ENCODE assay signal across 8 cellular contexts in the genomic region with DNA sequence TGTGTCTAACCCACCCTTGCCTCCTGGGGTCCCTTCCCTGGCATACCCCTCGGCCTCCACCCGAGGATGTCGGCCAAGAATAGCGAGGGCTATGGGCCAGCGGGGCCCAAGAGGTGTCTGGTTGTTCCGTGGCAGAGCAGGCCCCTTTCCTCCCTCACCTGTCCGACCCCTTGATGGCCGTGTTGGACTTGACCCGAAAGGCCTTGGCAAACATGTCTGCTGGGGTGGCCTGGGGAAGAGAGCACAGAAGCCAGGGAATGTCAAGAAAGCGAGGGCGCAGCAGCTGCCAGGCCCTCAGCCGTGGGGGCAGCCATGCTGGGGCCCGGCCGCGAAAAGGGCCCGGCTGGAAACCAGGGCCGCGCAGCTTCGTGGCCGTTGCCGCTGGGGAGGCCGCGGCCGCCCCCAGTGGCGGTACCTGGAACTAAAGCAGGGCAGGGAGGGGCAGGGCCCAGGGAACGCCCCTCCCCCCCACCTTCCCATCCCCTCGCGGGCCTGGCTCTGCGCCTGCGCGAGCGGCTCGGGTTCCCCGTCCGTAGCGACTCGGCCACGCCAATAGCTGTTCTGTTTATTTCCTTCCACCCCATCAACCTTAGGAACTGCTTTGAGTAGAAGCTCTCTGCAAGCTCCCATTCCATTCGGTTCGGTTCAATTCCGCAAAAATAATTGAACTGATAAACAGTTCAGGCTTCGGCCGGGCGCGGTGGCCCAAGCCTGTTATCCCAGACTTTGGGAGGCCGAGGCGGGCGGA. TPM values are rescaled to one million over a fixed set of nuclear protein-coding genes. Genes with fewer than 3 reads are reported as not detected.
DNase-seq lines count a peak whose midpoint lies in the region; ATAC-seq and TF ChIP-seq lines count a peak whose summit lies in the region.

A gene with protein sequence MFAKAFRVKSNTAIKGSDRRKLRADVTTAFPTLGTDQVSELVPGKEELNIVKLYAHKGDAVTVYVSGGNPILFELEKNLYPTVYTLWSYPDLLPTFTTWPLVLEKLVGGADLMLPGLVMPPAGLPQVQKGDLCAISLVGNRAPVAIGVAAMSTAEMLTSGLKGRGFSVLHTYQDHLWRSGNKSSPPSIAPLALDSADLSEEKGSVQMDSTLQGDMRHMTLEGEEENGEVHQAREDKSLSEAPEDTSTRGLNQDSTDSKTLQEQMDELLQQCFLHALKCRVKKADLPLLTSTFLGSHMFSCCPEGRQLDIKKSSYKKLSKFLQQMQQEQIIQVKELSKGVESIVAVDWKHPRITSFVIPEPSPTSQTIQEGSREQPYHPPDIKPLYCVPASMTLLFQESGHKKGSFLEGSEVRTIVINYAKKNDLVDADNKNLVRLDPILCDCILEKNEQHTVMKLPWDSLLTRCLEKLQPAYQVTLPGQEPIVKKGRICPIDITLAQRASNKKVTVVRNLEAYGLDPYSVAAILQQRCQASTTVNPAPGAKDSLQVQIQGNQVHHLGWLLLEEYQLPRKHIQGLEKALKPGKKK (minus strand): TSS at position 337 of the 748 bp plus-strand sequence. CDS start 123 bp downstream, at position 214.

- ATAC-seq in GM19467 (IDR thresholded peaks at IDR 0.05; ENCODE audit: unreplicated experiment): peak; percentile 72
- ATAC-seq in activated CD8-positive, alpha-beta T cell treated with anti-CD3 and anti-CD28 coated beads, Interleukin-2, amount 10 ng/mL, durations not matched to agents 7 days and 5 days: peak; percentile 98
- peak; percentile 100 for ATAC-seq in lung (ENCODE audit: insufficient read depth, low FRiP score)

- peak within 1 kb of the TSS; percentile 91 for H3K27ac ChIP-seq in CD8-positive, alpha-beta memory T cell (ENCODE audit: low read depth, low read length)
- H3K27ac ChIP-seq in lung (ENCODE audit: low read depth in 1 of 2, low read length in 1 of 2): peak within 1 kb of the TSS; percentile 86 to 94

- H3K27me3 Mint-ChIP-seq in CD8-positive, alpha-beta memory T cell: no peaks in the 10 kb centered on the region
- peaks cover 10% of the 10 kb centered on the region for H3K27me3 Mint-ChIP-seq in activated CD8-positive, alpha-beta T cell treated with anti-CD3 and anti-CD28 coated beads, Interleukin-2, amount 10 ng/mL, durations not matched to agents 7 days and 5 days (ENCODE audit: low read depth)

- POLR2A ChIA-PET in CD8-positive, alpha-beta memory T cell (lab: Charles Lee): interaction anchor here (0.7 to 1.7 kb wide), 6 partner anchors 23 to 1384 kb away, joined by 3 to 11 read pairs (median 4); a partner anchor contains a TSS
- POLR2A ChIA-PET in activated CD8-positive, alpha-beta T cell treated with anti-CD3 and anti-CD28 coated beads, Interleukin-2, amount 10 ng/mL, durations not matched to agents 7 days and 5 days (lab: Charles Lee): interaction anchor here (0.6 to 2.1 kb wide), 11 partner anchors 15 to 1011 kb away, joined by 3 to 7 read pairs (median 4); a partner anchor contains a TSS

- TF ChIP-seq CTCF in lung (IDR thresholded peaks at IDR 0.05; ENCODE audit: control extremely low read depth, extremely low read depth): peak; percentile 85

- H3K4me3 ChIP-seq in CD8-positive, alpha-beta memory T cell (ENCODE audit: low read length): peak within 1 kb of the TSS; percentile 98
- peak within 1 kb of the TSS; percentile 71 for H3K4me3 ChIP-seq in lung

- H3K36me3 ChIP-seq in CD8-positive, alpha-beta memory T cell (ENCODE audit: insufficient read depth, low read length): peaks cover 4% of the 10 kb centered on the region
- H3K36me3 ChIP-seq in lung (ENCODE audit: control insufficient read depth in 2 of 2, insufficient read depth in 2 of 2, low read length in 2 of 2): peaks cover 0 to 6% of the 10 kb centered on the region in 2 donors

- H3K4me1 ChIP-seq in CD8-positive, alpha-beta memory T cell (ENCODE audit: insufficient read depth, low read length): peaks cover 9% of the 10 kb centered on the region
- H3K4me1 ChIP-seq in lung (ENCODE audit: control insufficient read depth in 2 of 2, insufficient read depth in 2 of 2, low read length in 2 of 2): peaks cover 4 to 6% of the 10 kb centered on the region in 2 donors

- H3K27ac Mint-ChIP-seq in CD8-positive, alpha-beta memory T cell: peak within 1 kb of the TSS; percentile 63 to 97 (median 96)
- H3K27ac Mint-ChIP-seq in activated CD8-positive, alpha-beta T cell treated with anti-CD3 and anti-CD28 coated beads, Interleukin-2, amount 10 ng/mL, durations not matched to agents 7 days and 5 days: peak within 1 kb of the TSS; percentile 90

- H3K36me3 Mint-ChIP-seq in CD8-positive, alpha-beta memory T cell: peaks cover 0 to 36% (median 11%) of the 10 kb centered on the region in 3 donors
- peaks cover 22% of the 10 kb centered on the region for H3K36me3 Mint-ChIP-seq in activated CD8-positive, alpha-beta T cell treated with anti-CD3 and anti-CD28 coated beads, Interleukin-2, amount 10 ng/mL, durations not matched to agents 7 days and 5 days (ENCODE audit: low read depth)

- peak; percentile 91 to 95 (median 92) for DNase-seq in CD8-positive, alpha-beta memory T cell
- DNase-seq in HT-29 (ENCODE audit: low spot score) (peak; percentile 97), NK-92 (lab: John Stamatoyannopoulos, UW; ENCODE audit: unreplicated experiment) (peak; percentile 56), ecto neural progenitor cell (ENCODE audit: low spot score) (peak; percentile 97), lung (ENCODE audit: low spot score) (peak; percentile 94)
- peak; percentile 95 for DNase-seq in activated CD8-positive, alpha-beta T cell treated with anti-CD3 and anti-CD28 coated beads, Interleukin-2, amount 10 ng/mL, durations not matched to agents 7 days and 5 days
- peak; percentile 88 to 93 (median 92) for DNase-seq in stimulated activated CD4-positive, alpha-beta T cell treated with anti-CD3 and anti-CD28 coated beads, TNF-alpha, amount 100 ng/mL, for 24 hours (ENCODE audit: low read depth in 3 of 3)

- H3K4me3 Mint-ChIP-seq in CD8-positive, alpha-beta memory T cell: peak within 1 kb of the TSS; percentile 88 to 95 (median 92)
- H3K4me3 Mint-ChIP-seq in activated CD8-positive, alpha-beta T cell treated with anti-CD3 and anti-CD28 coated beads, Interleukin-2, amount 10 ng/mL, durations not matched to agents 7 days and 5 days: peak within 1 kb of the TSS; percentile 94

- H3K9me3 ChIP-seq in CD8-positive, alpha-beta memory T cell (ENCODE audit: low read length): no peaks in the 10 kb centered on the region
- H3K9me3 ChIP-seq in lung (ENCODE audit: control insufficient read depth in 2 of 2, insufficient read depth in 1 of 2, low read length in 1 of 2): no peaks in the 10 kb centered on the region

- H3K4me1 Mint-ChIP-seq in CD8-positive, alpha-beta memory T cell: peaks cover 14 to 26% (median 21%) of the 10 kb centered on the region in 3 donors
- H3K4me1 Mint-ChIP-seq in activated CD8-positive, alpha-beta T cell treated with anti-CD3 and anti-CD28 coated beads, Interleukin-2, amount 10 ng/mL, durations not matched to agents 7 days and 5 days (ENCODE audit: low read depth): peaks cover 35% of the 10 kb centered on the region

- no peaks in the 10 kb centered on the region for H3K9me3 Mint-ChIP-seq in CD8-positive, alpha-beta memory T cell
- no peaks in the 10 kb centered on the region for H3K9me3 Mint-ChIP-seq in activated CD8-positive, alpha-beta T cell treated with anti-CD3 and anti-CD28 coated beads, Interleukin-2, amount 10 ng/mL, durations not matched to agents 7 days and 5 days (ENCODE audit: insufficient read depth)

- no peaks in the 10 kb centered on the region for H3K27me3 ChIP-seq in CD8-positive, alpha-beta memory T cell (ENCODE audit: insufficient read depth, low read length, poor library complexity, severe bottlenecking)
- no peaks in the 10 kb centered on the region for H3K27me3 ChIP-seq in lung (ENCODE audit: control insufficient read depth, insufficient read depth)

- CTCF ChIA-PET in CD8-positive, alpha-beta memory T cell (lab: Charles Lee): interaction anchor here (0.5 to 3.7 kb wide), 29 partner anchors 9 to 309 kb away, joined by 3 to 24 read pairs (median 5); a partner anchor contains a TSS
- CTCF ChIA-PET in activated CD8-positive, alpha-beta T cell treated with anti-CD3 and anti-CD28 coated beads, Interleukin-2, amount 10 ng/mL, durations not matched to agents 7 days and 5 days (lab: Charles Lee): interaction anchor here (0.6 to 9.7 kb wide), 31 partner anchors 9 to 370 kb away, joined by 3 to 199 read pairs (median 5); a partner anchor contains a TSS

- WGBS in lung, 2 donors: 4 to 7% methylated on average over 40 to 48 of the region's 48 CpGs

RNA-seq across cellular contexts. Expression of the gene that starts here (rescaled TPM):
- total RNA-seq in CD8-positive, alpha-beta memory T cell: 10 to 100 TPM; 82.7 to 88.7 TPM
- polyA plus RNA-seq in CD8-positive, alpha-beta memory T cell: 35.3 TPM
- total RNA-seq in HT-29 (2014; rRNA removed; shearing (Covaris generic)): 46.0 and 47.4 TPM in 2 replicates
- total RNA-seq in activated CD8-positive, alpha-beta T cell treated with anti-CD3 and anti-CD28 coated beads, Interleukin-2, amount 10 ng/mL, durations not matched to agents 7 days and 5 days: 10 to 100 TPM; 41.6 to 45.1 TPM
- total RNA-seq in lung: 10 to 100 TPM; 35.5 to 78.9 TPM
- polyA plus RNA-seq in lung: 10 to 100 TPM; 27.7 to 50.9 TPM

Comparison
In these comparisons a context has a peak if more than half of its experiments do, and no peak if none do; other contexts are left out.
1. Peak in every context shown above with its lines: DNase-seq, ATAC-seq, H3K4me3 ChIP-seq and H3K27ac ChIP-seq.